20 cellular contexts compared by ENCODE assay signal in genomic region chr6:29814379-29815117, GRCh38. TPM values are rescaled to one million over a fixed set of nuclear protein-coding genes. Genes with fewer than 3 reads are reported as not detected.
"Had no signal": no experiment of that assay in that cellular context is flagged by ENCODE, and none has a peak within 500 bp of the region (broad histone marks: within the 10 kb centered on the region; RNA-seq: fewer than 3 reads in every experiment).

No MANE protein-coding gene starts in this region.

- H3K27ac ChIP-seq: VCaP had no signal

- ATAC-seq: activated CD4-positive, alpha-beta T cell treated with anti-CD3 and anti-CD28 coated beads for 36 hours had no signal

- FAIRE-seq: bronchial epithelial cell, TTC549 had no signal

- H3K9me3 Mint-ChIP-seq: activated CD4-positive, alpha-beta memory T cell treated with anti-CD3 and anti-CD28 coated beads, Interleukin-2, amount 10 ng/mL, durations not matched to agents 7 days and 5 days; activated naive CD4-positive, alpha-beta T cell treated with anti-CD3 and anti-CD28 coated beads, Interleukin-2, amount 50 U/mL, for 24 hours had no signal

- H3K4me3 Mint-ChIP-seq: activated CD4-positive, alpha-beta memory T cell treated with anti-CD3 and anti-CD28 coated beads, Interleukin-2, amount 10 ng/mL, durations not matched to agents 7 days and 5 days; activated CD4-positive, alpha-beta T cell treated with anti-CD3 and anti-CD28 coated beads for 36 hours; activated naive CD4-positive, alpha-beta T cell treated with anti-CD3 and anti-CD28 coated beads, Interleukin-2, amount 50 U/mL, for 24 hours had no signal

- H3K4me1 Mint-ChIP-seq: activated naive CD4-positive, alpha-beta T cell treated with anti-CD3 and anti-CD28 coated beads, Interleukin-2, amount 50 U/mL, for 24 hours had no signal

- H3K36me3 Mint-ChIP-seq: activated naive CD4-positive, alpha-beta T cell treated with anti-CD3 and anti-CD28 coated beads, Interleukin-2, amount 50 U/mL, for 24 hours had no signal

- H3K27ac Mint-ChIP-seq: activated CD4-positive, alpha-beta memory T cell treated with anti-CD3 and anti-CD28 coated beads, Interleukin-2, amount 10 ng/mL, durations not matched to agents 7 days and 5 days; activated CD4-positive, alpha-beta T cell treated with anti-CD3 and anti-CD28 coated beads for 36 hours had no signal

- DNase-seq: activated CD4-positive, alpha-beta memory T cell treated with anti-CD3 and anti-CD28 coated beads, Interleukin-2, amount 10 ng/mL, durations not matched to agents 7 days and 5 days; activated CD4-positive, alpha-beta T cell treated with anti-CD3 and anti-CD28 coated beads for 36 hours; activated CD4-positive, alpha-beta T cell treated with anti-CD3 and anti-CD28 coated beads, Interleukin-2, amount 50 U/mL, for 1 hour; activated CD8-positive, alpha-beta memory T cell treated with anti-CD3 and anti-CD28 coated beads, Interleukin-2, amount 50 U/mL, for 4 hours; aorta; central memory CD4-positive, alpha-beta T cell; Karpas-422; NCI-H1105 treated with DMSO at 0.1 percent for 48 hours; NCI-H1436 treated with DMSO at 0.1 percent for 48 hours; NCI-H187; NCI-H2081; NCI-H524; SIG-M5; T-helper 2 cell; T1000 had no signal

RNA-seq across cellular contexts. Expression of gene HLA-G, which starts 13.1 kb away (rescaled TPM):
- total RNA-seq: RPMI7951 had no signal
